8 cellular contexts compared by ENCODE assay signal in the genomic region with DNA sequence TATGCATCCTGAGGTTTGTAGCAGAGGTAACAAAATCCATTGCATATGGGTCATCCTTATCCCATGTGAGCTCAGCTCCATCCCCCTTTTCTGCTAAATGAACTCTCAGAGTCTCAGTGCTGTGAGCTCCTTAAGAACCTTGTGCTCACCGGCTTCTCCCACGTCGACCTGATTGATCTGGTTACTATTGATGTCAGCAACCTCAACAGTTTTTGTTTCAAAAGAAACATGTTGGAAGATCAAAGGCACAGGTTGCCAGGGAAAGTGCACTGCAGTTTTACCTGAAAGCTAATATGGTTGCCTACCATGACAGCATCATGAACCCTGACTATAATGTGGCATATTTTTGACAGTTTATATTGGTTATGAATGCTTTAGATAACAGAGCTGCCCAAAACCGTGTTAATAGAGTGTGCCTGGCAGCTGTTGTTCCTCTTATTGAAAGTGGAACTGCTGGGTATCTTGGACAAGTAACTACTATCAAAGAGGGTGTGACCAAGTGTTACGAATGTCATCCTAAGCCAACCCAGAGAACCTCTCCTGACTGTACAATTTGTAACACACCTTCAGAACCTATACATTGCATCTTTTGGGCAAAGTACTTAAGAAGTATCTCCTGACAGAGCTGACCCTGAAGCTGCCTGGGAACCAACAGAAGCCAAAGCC.
DNase-seq lines count a peak whose midpoint lies in the region; ATAC-seq, FAIRE-seq and TF ChIP-seq lines count a peak whose summit lies in the region.

No MANE protein-coding gene starts in this region.

- H3K27me3 Mint-ChIP-seq in IgD-negative memory B cell = no peaks in the 10 kb centered on the region
- no peaks in the 10 kb centered on the region for H3K27me3 Mint-ChIP-seq in activated T-cell treated with anti-CD3 and anti-CD28 coated beads, Interleukin-2, amount 50 U/mL, for 24 hours

- H3K36me3 ChIP-seq in Peyer's patch = no peaks in the 10 kb centered on the region

- TF ChIP-seq CTCF in Peyer's patch (IDR thresholded peaks at IDR 0.05) = no peak

- H3K4me3 ChIP-seq in Peyer's patch = no peak overlapping the region

- FAIRE-seq in GM19239 (lab: Jason Lieb, UNC) = peak; percentile 72

- peaks cover 0 to 5% (median 0%) of the 10 kb centered on the region in 4 donors for H3K9me3 ChIP-seq in Peyer's patch

- H3K4me1 ChIP-seq in Peyer's patch = no peaks in the 10 kb centered on the region

- H3K27me3 ChIP-seq in Peyer's patch = no peaks in the 10 kb centered on the region

- H3K9me3 Mint-ChIP-seq in IgD-negative memory B cell = no peaks in the 10 kb centered on the region
- H3K9me3 Mint-ChIP-seq in activated T-cell treated with anti-CD3 and anti-CD28 coated beads, Interleukin-2, amount 50 U/mL, for 24 hours = peaks cover 8% of the 10 kb centered on the region

- no peak overlapping the region for H3K27ac ChIP-seq in Peyer's patch

- no peak for ATAC-seq in HG03095 (IDR thresholded peaks at IDR 0.05; ENCODE audit: unreplicated experiment)

- H3K4me1 Mint-ChIP-seq in IgD-negative memory B cell = peaks cover 5 to 27% (median 17%) of the 10 kb centered on the region in 3 donors
- peaks cover 56% of the 10 kb centered on the region for H3K4me1 Mint-ChIP-seq in activated T-cell treated with anti-CD3 and anti-CD28 coated beads, Interleukin-2, amount 50 U/mL, for 24 hours (ENCODE audit: low read depth)

- peak overlapping the region in 2 of 4 donors; percentile 3 to 17 for H3K4me3 Mint-ChIP-seq in IgD-negative memory B cell
- peak overlapping the region; percentile 45 for H3K4me3 Mint-ChIP-seq in activated T-cell treated with anti-CD3 and anti-CD28 coated beads, Interleukin-2, amount 50 U/mL, for 24 hours

- peaks cover 11% of the 10 kb centered on the region for H3K36me3 Mint-ChIP-seq in IgD-negative memory B cell
- peaks cover 18% of the 10 kb centered on the region for H3K36me3 Mint-ChIP-seq in activated T-cell treated with anti-CD3 and anti-CD28 coated beads, Interleukin-2, amount 50 U/mL, for 24 hours (ENCODE audit: low read depth)

- in situ Hi-C loops in ACHN (cut with HindIII; ENCODE audit: low pct_ligation_motif_present, low pct_unique_long_range_greater_than_20kb, low sequenced_read_pairs) = no loop called here

- DNase-seq in GM19239 (ENCODE audit: insufficient read length, low spot score) = no peak
- DNase-seq in activated T-cell treated with anti-CD3 and anti-CD28 coated beads, Interleukin-2, amount 50 U/mL, for 24 hours = peak; percentile 38
- DNase-seq in stimulated activated CD4-positive, alpha-beta T cell treated with anti-CD3 and anti-CD28 coated beads, Interleukin-4, amount 100 ng/mL, for 24 hours = peak; percentile 51
- no peak for DNase-seq in Peyer's patch
- no peak for DNase-seq in ACHN
- no peak for DNase-seq in GM03348 (ENCODE audit: low spot score)

- peak overlapping the region; percentile 1 to 53 (median 32) for H3K27ac Mint-ChIP-seq in IgD-negative memory B cell
- peak overlapping the region; percentile 83 for H3K27ac Mint-ChIP-seq in activated T-cell treated with anti-CD3 and anti-CD28 coated beads, Interleukin-2, amount 50 U/mL, for 24 hours

- no peak for TF ChIP-seq POLR2A in Peyer's patch (IDR thresholded peaks at IDR 0.05)

Comparison
In these comparisons a context has a peak if more than half of its experiments do, and no peak if none do; other contexts are left out.
1. DNase-seq: peak in activated T-cell treated with anti-CD3 and anti-CD28 coated beads, Interleukin-2, amount 50 U/mL, for 24 hours (single experiment) and stimulated activated CD4-positive, alpha-beta T cell treated with anti-CD3 and anti-CD28 coated beads, Interleukin-4, amount 100 ng/mL, for 24 hours (single experiment); none in GM19239 (single experiment), Peyer's patch (0 of 3), ACHN (single experiment) and GM03348 (single experiment).